ENCODE assay signal across 16 cellular contexts in genomic region chr21:43341349-43342163, GRCh38.
DNase-seq lines count a peak whose midpoint lies in the region; ATAC-seq, FAIRE-seq and TF ChIP-seq lines count a peak whose summit lies in the region.
"Had no signal": no experiment of that assay in that cellular context is flagged by ENCODE, and none has a peak within 500 bp of the region (broad histone marks: within the 10 kb centered on the region; RNA-seq: fewer than 3 reads in every experiment).

No MANE protein-coding gene starts in this region.

- H3K79me2 ChIP-seq in smooth muscle cell (ENCODE audit: low read depth): no peaks in the 10 kb centered on the region

- H3K9me3 ChIP-seq in SJCRH30 (replicated peaks): no peaks in the 10 kb centered on the region
- H3K9me3 ChIP-seq in right cardiac atrium (ENCODE audit: control insufficient read depth, low read length): no peaks in the 10 kb centered on the region
- H3K9me3 ChIP-seq in smooth muscle cell (replicated peaks; ENCODE audit: low read depth): no peaks in the 10 kb centered on the region

- no peaks in the 10 kb centered on the region for H3F3A ChIP-seq in smooth muscle cell (ENCODE audit: low read depth)

- intact Hi-C loops in right cardiac atrium (cut with DNase I): loop anchor here in 1 of 4 donors (10.0 kb wide), 1 partner anchor 303 kb away; no protein-coding TSS in a partner anchor

- H3K36me3 ChIP-seq in SJCRH30 (no peaks in the 10 kb centered on the region), smooth muscle cell (ENCODE audit: low read depth) (no peaks in the 10 kb centered on the region)

- H3K4me1 ChIP-seq in SJCRH30: peaks cover 34% of the 10 kb centered on the region
- H3K4me1 ChIP-seq in right cardiac atrium (ENCODE audit: control insufficient read depth, insufficient read depth, low read length): no peaks in the 10 kb centered on the region
- peaks cover 4% of the 10 kb centered on the region for H3K4me1 ChIP-seq in smooth muscle cell (ENCODE audit: low read depth)

- peak overlapping the region; percentile 4 for H3K4me3 ChIP-seq in SJCRH30
- H3K4me3 ChIP-seq in right cardiac atrium (ENCODE audit: low read length): no peak overlapping the region
- no peak overlapping the region for H3K4me3 ChIP-seq in smooth muscle cell

- TF ChIP-seq CTCF in smooth muscle cell (IDR thresholded peaks at IDR 0.05; ENCODE audit: borderline replicate concordance, insufficient read depth, poor library complexity, severe bottlenecking) (no peak), D721Med (IDR thresholded peaks at IDR 0.05; ENCODE audit: insufficient read depth, missing control alignments) (no peak)

- WGBS in right cardiac atrium: 68% methylated on average over 25 of the region's 25 CpGs
- WGBS in smooth muscle cell (ENCODE audit: low lambda C conversion rate): 85% methylated on average over 25 of the region's 25 CpGs

- H3K27ac ChIP-seq in SJCRH30 (peak overlapping the region; percentile 91), right cardiac atrium (ENCODE audit: low read length) (no peak overlapping the region), smooth muscle cell (ENCODE audit: low read depth) (peak overlapping the region; percentile 76)

- H3K4me2 ChIP-seq in smooth muscle cell: peak overlapping the region; percentile 57

- H3K27me3 ChIP-seq in SJCRH30: no peaks in the 10 kb centered on the region
- no peaks in the 10 kb centered on the region for H3K27me3 ChIP-seq in right cardiac atrium (ENCODE audit: control insufficient read depth, insufficient read depth)
- no peaks in the 10 kb centered on the region for H3K27me3 ChIP-seq in smooth muscle cell (ENCODE audit: low read depth)

- DNase-seq in NCI-H1417 (lab: John Stamatoyannopoulos, UW) (peak in 2 of 3 experiments; percentile 26 to 42), NCI-H1417 treated with DMSO at 0.1 percent for 48 hours (lab: John Stamatoyannopoulos, UW) (no peak), SJCRH30 (peak; percentile 91 to 93), right cardiac atrium (peak; percentile 30 to 60 (median 57)), smooth muscle cell (lab: John Stamatoyannopoulos, UW; ENCODE audit: unreplicated experiment) (no peak), D721Med (ENCODE audit: insufficient read length, low spot score) (no peak), superior temporal gyrus (ENCODE audit: extremely low spot score) (no peak)
- DNase-seq: activated B cell treated with CpG ODN at 0.5 μM for 24 hours; activated CD8-positive, alpha-beta memory T cell treated with anti-CD3 and anti-CD28 coated beads, Interleukin-2, amount 50 U/mL, for 48 hours; activated naive CD4-positive, alpha-beta T cell treated with anti-CD3 and anti-CD28 coated beads, Interleukin-2, amount 10 ng/mL, durations not matched to agents 7 days and 5 days; central memory CD4-positive, alpha-beta T cell; naive thymus-derived CD4-positive, alpha-beta T cell; retina; stimulated activated naive CD4-positive, alpha-beta T cell treated with Interleukin-2 at 50 U/mL for 16 hours had no signal

- H4K20me1 ChIP-seq in smooth muscle cell (ENCODE audit: low read depth): no peaks in the 10 kb centered on the region

- no peak overlapping the region for H2AFZ ChIP-seq in smooth muscle cell (ENCODE audit: low read depth)

- peak overlapping the region; percentile 83 for H3K9ac ChIP-seq in smooth muscle cell (ENCODE audit: low read depth)

- ATAC-seq in right cardiac atrium (peak in 1 of 2 donors; percentile 50), GM18861 (IDR thresholded peaks at IDR 0.05; ENCODE audit: unreplicated experiment) (no peak)
- ATAC-seq: naive thymus-derived CD4-positive, alpha-beta T cell had no signal

- no peak for FAIRE-seq in D721Med (lab: Jason Lieb, UNC)
- FAIRE-seq: A204.1 had no signal

Comparison
In these comparisons a context has a peak if more than half of its experiments do, and no peak if none do; other contexts are left out.
1. DNase-seq: peak in NCI-H1417 (2 of 3), SJCRH30 (2 of 2) and right cardiac atrium (3 of 3); none in NCI-H1417 treated with DMSO at 0.1 percent for 48 hours (single experiment), smooth muscle cell (single experiment), D721Med (single experiment) and superior temporal gyrus (single experiment).